ENCODE assay signal across 8 cellular contexts in the genomic region with DNA sequence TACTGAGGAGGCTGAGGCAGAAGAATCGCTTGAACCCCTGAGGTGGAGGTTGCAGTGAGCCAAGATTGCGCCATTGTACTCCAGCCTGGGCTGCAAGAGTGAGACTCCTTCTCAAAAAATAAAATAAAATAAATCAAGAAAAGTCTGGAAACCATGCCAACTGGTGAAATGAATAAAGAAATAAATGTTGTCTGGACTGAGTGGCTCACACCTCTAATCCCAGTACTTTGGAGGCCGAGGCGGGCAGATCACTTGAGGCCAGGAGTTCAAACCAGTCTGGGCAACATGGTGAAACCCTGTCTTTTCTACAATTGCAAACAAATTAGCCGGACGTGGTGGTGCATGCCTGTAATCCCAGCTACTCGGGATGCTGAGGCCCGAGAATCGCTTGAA. TPM values are rescaled to one million over a fixed set of nuclear protein-coding genes. Genes with fewer than 3 reads are reported as not detected.
DNase-seq lines count a peak whose midpoint lies in the region; ATAC-seq and TF ChIP-seq lines count a peak whose summit lies in the region.

No MANE protein-coding gene starts in this region.

- peaks cover 0 to 6% (median 0%) of the 10 kb centered on the region in 6 donors for H3K36me3 ChIP-seq in spleen

- no peaks in the 10 kb centered on the region for H3K27me3 ChIP-seq in spleen (replicated peaks in 1 of 7)

- H3K36me3 Mint-ChIP-seq in activated CD4-positive, alpha-beta T cell treated with anti-CD3 and anti-CD28 coated beads for 36 hours (ENCODE audit: low read depth): peaks cover 2% of the 10 kb centered on the region
- H3K36me3 Mint-ChIP-seq in activated naive CD8-positive, alpha-beta T cell treated with anti-CD3 and anti-CD28 coated beads, Interleukin-2, amount 10 ng/mL, durations not matched to agents 7 days and 5 days: peaks cover 2% of the 10 kb centered on the region
- H3K36me3 Mint-ChIP-seq in immature natural killer cell: peaks cover 0 to 4% (median 0%) of the 10 kb centered on the region in 3 donors

- H3K27me3 Mint-ChIP-seq in activated CD4-positive, alpha-beta T cell treated with anti-CD3 and anti-CD28 coated beads for 36 hours: no peaks in the 10 kb centered on the region
- H3K27me3 Mint-ChIP-seq in activated naive CD8-positive, alpha-beta T cell treated with anti-CD3 and anti-CD28 coated beads, Interleukin-2, amount 10 ng/mL, durations not matched to agents 7 days and 5 days: no peaks in the 10 kb centered on the region
- peaks cover 2 to 7% (median 6%) of the 10 kb centered on the region in 3 donors for H3K27me3 Mint-ChIP-seq in immature natural killer cell (ENCODE audit: low read depth in 3 of 3)

- CTCF ChIA-PET in activated CD4-positive, alpha-beta T cell treated with anti-CD3 and anti-CD28 coated beads for 36 hours (lab: Charles Lee): interaction anchor here (1.0 to 1.5 kb wide), 4 partner anchors 18 to 143 kb away, joined by 3 to 5 read pairs (median 5); no protein-coding TSS in a partner anchor

- no peaks in the 10 kb centered on the region for H3K9me3 ChIP-seq in spleen

- H3K4me3 ChIP-seq in spleen: peak overlapping the region; percentile 27 to 79 (median 58)

- POLR2A ChIA-PET in activated CD4-positive, alpha-beta T cell treated with anti-CD3 and anti-CD28 coated beads for 36 hours (lab: Charles Lee): no interaction called here
- POLR2A ChIA-PET in activated naive CD8-positive, alpha-beta T cell treated with anti-CD3 and anti-CD28 coated beads, Interleukin-2, amount 10 ng/mL, durations not matched to agents 7 days and 5 days (lab: Charles Lee): interaction anchor here (0.8 to 1.2 kb wide), 2 partner anchors 40 to 120 kb away, joined by 4 to 6 read pairs; no protein-coding TSS in a partner anchor

- no peak for DNase-seq in activated CD4-positive, alpha-beta T cell treated with anti-CD3 and anti-CD28 coated beads for 36 hours
- DNase-seq in activated CD4-positive, alpha-beta T cell treated with anti-CD3 and anti-CD28 coated beads, Interleukin-2, amount 50 U/mL, for 4 hours: no peak
- no peak for DNase-seq in activated naive CD8-positive, alpha-beta T cell treated with anti-CD3 and anti-CD28 coated beads, Interleukin-2, amount 10 ng/mL, durations not matched to agents 7 days and 5 days
- DNase-seq in immature natural killer cell: no peak
- DNase-seq in spleen: peak; percentile 79
- no peak for DNase-seq in CD1c-positive myeloid dendritic cell (ENCODE audit: extremely low spot score)
- DNase-seq in NCI-H1930 (lab: John Stamatoyannopoulos, UW): no peak

- no peak for TF ChIP-seq POLR2A in spleen (IDR thresholded peaks at IDR 0.05)

- peaks cover 4 to 45% (median 26%) of the 10 kb centered on the region in 6 donors for H3K4me1 ChIP-seq in spleen

- H3K4me1 Mint-ChIP-seq in activated CD4-positive, alpha-beta T cell treated with anti-CD3 and anti-CD28 coated beads for 36 hours: peaks cover 7% of the 10 kb centered on the region
- peaks cover 17% of the 10 kb centered on the region for H3K4me1 Mint-ChIP-seq in activated naive CD8-positive, alpha-beta T cell treated with anti-CD3 and anti-CD28 coated beads, Interleukin-2, amount 10 ng/mL, durations not matched to agents 7 days and 5 days
- H3K4me1 Mint-ChIP-seq in immature natural killer cell: peaks cover 4 to 11% of the 10 kb centered on the region in 2 donors

- TF ChIP-seq CTCF in spleen (IDR thresholded peaks at IDR 0.05 in 8 of 11, conservative IDR thresholded peaks at IDR 0.05 in 3 of 11): no peak

- ATAC-seq in activated CD4-positive, alpha-beta T cell treated with anti-CD3 and anti-CD28 coated beads for 36 hours: no peak
- no peak for ATAC-seq in activated naive CD8-positive, alpha-beta T cell treated with anti-CD3 and anti-CD28 coated beads, Interleukin-2, amount 10 ng/mL, durations not matched to agents 7 days and 5 days (ENCODE audit: low read depth)
- ATAC-seq in HG02763 (IDR thresholded peaks at IDR 0.05; ENCODE audit: unreplicated experiment): no peak

- H3K27ac ChIP-seq in spleen: peak overlapping the region; percentile 80 to 99 (median 96)

- H3K27ac Mint-ChIP-seq in activated CD4-positive, alpha-beta T cell treated with anti-CD3 and anti-CD28 coated beads for 36 hours: peak overlapping the region; percentile 70
- H3K27ac Mint-ChIP-seq in activated naive CD8-positive, alpha-beta T cell treated with anti-CD3 and anti-CD28 coated beads, Interleukin-2, amount 10 ng/mL, durations not matched to agents 7 days and 5 days: peak overlapping the region; percentile 84
- peak overlapping the region; percentile 86 to 95 (median 92) for H3K27ac Mint-ChIP-seq in immature natural killer cell

- intact Hi-C loops in activated CD4-positive, alpha-beta T cell treated with anti-CD3 and anti-CD28 coated beads for 36 hours (cut with DNase I, micrococcal nuclease): loop anchor here (5.0 kb wide), 3 partner anchors 42 to 277 kb away; a partner anchor contains a TSS
- intact Hi-C loops in spleen (cut with DNase I; ENCODE audit: low total_unique reads): no loop called here

- H3K9me3 Mint-ChIP-seq in activated CD4-positive, alpha-beta T cell treated with anti-CD3 and anti-CD28 coated beads for 36 hours (ENCODE audit: low read depth): no peaks in the 10 kb centered on the region
- H3K9me3 Mint-ChIP-seq in activated naive CD8-positive, alpha-beta T cell treated with anti-CD3 and anti-CD28 coated beads, Interleukin-2, amount 10 ng/mL, durations not matched to agents 7 days and 5 days: no peaks in the 10 kb centered on the region
- no peaks in the 10 kb centered on the region for H3K9me3 Mint-ChIP-seq in immature natural killer cell

- peak overlapping the region; percentile 73 for H3K4me3 Mint-ChIP-seq in activated CD4-positive, alpha-beta T cell treated with anti-CD3 and anti-CD28 coated beads for 36 hours
- H3K4me3 Mint-ChIP-seq in activated naive CD8-positive, alpha-beta T cell treated with anti-CD3 and anti-CD28 coated beads, Interleukin-2, amount 10 ng/mL, durations not matched to agents 7 days and 5 days: peak overlapping the region; percentile 83
- H3K4me3 Mint-ChIP-seq in immature natural killer cell: peak overlapping the region; percentile 88 to 92 (median 91)

- WGBS in spleen, 5 donors: 77 to 90% (median 83%) methylated on average over 9 of the region's 9 CpGs

RNA-seq across cellular contexts. Expression of a gene that starts 0.7 kb away (rescaled TPM):
- total RNA-seq in activated CD4-positive, alpha-beta T cell treated with anti-CD3 and anti-CD28 coated beads for 36 hours: 1 to 10 TPM; 2.6 to 3.3 TPM
- 10 to 100 TPM; 18.4 to 20.5 TPM for total RNA-seq in activated naive CD8-positive, alpha-beta T cell treated with anti-CD3 and anti-CD28 coated beads, Interleukin-2, amount 10 ng/mL, durations not matched to agents 7 days and 5 days
- 1 to 10 TPM in 2 of 3 donors, under 1 TPM in 1; 0.58 to 2.3 (median 2.2) TPM for polyA plus RNA-seq in immature natural killer cell
- total RNA-seq in spleen: 10 to 100 TPM in 5 of 7 donors, 1 to 10 TPM in 2; 7.6 to 44.8 (median 19.3) TPM
- 1 to 10 TPM; 1.8 to 2.8 (median 2.4) TPM for polyA plus RNA-seq in spleen
